ENCODE assay signal across 22 cellular contexts in the genomic region with DNA sequence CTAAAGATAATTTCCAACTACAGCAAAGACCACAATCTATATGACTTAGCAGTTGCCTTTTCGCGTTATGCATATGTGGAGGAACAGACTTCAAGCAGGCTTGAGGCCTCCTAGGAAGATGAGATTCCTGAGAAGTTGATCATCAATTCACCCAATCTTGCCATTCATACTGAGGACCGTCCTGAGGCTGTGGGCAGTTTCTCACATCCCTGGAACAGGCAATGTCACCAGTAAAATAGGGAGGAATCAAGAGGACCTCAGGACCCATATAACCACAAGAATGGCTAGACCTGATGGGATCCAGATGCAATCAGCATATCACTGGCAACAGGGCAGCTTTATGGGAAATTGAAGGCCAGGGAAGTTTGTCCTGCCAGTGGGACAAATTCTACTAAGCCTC. TPM values are rescaled to one million over a fixed set of nuclear protein-coding genes. Genes with fewer than 3 reads are reported as not detected.
A peak's percentile ranks its signal among the peaks of the same experiment; 100 is the strongest.
DNase-seq lines count a peak whose midpoint lies in the region; ATAC-seq and TF ChIP-seq lines count a peak whose summit lies in the region.
"Had no signal": no experiment of that assay in that cellular context is flagged by ENCODE, and none has a peak within 500 bp of the region (broad histone marks: within the 10 kb centered on the region; RNA-seq: fewer than 3 reads in every experiment).

No MANE protein-coding gene starts in this region.

- peak; percentile 14 for DNase-seq in GM03348 (ENCODE audit: low spot score)
- DNase-seq in RPMI7951 (ENCODE audit: low read depth): peak; percentile 74
- DNase-seq in foreskin fibroblast: peak; percentile 48 to 74
- DNase-seq in skeletal muscle cell (ENCODE audit: low read depth): peak; percentile 38
- no peak for DNase-seq in CD1c-positive myeloid dendritic cell (ENCODE audit: extremely low spot score)
- no peak for DNase-seq in NCI-H187 (lab: John Stamatoyannopoulos, UW)
- DNase-seq in stimulated activated naive CD8-positive, alpha-beta T cell treated with anti-CD3 and anti-CD28 coated beads, Interleukin-15, Interleukin-2, amounts not matched to agents 100 U/mL and 50 U/mL, for 24 hours: no peak
- DNase-seq: activated CD4-positive, CD25-positive, alpha-beta regulatory T cell; activated T-cell treated with anti-CD3 and anti-CD28 coated beads, Interleukin-2, amount 50 U/mL, for 4 hours; Calu3; erythroblast; H9; MG63; NCI-H774; pancreas; sigmoid colon; stimulated activated CD4-positive, alpha-beta T cell treated with anti-CD3 and anti-CD28 coated beads, Interleukin-1b, Interleukin-23, amount 100 ng/mL, for 48 hours; stimulated activated naive CD4-positive, alpha-beta T cell; transverse colon had no signal

- ATAC-seq in stimulated activated naive CD8-positive, alpha-beta T cell treated with anti-CD3 and anti-CD28 coated beads, Interleukin-15, Interleukin-2, amounts not matched to agents 100 U/mL and 50 U/mL, for 24 hours: no peak
- ATAC-seq: activated T-cell treated with anti-CD3 and anti-CD28 coated beads, Interleukin-2, amount 50 U/mL, for 4 hours; GM12878 had no signal

- H3K4me3 ChIP-seq in foreskin fibroblast (ENCODE audit: low read depth in 1 of 2, low read length in 2 of 2): no peak overlapping the region
- no peak overlapping the region for H3K4me3 ChIP-seq in skeletal muscle cell (ENCODE audit: low read depth, low read length)
- H3K4me3 ChIP-seq: BLaER1, GM12878, lung, MG63, pancreas, sigmoid colon, transverse colon had no signal

- TF ChIP-seq CTCF in foreskin fibroblast (IDR thresholded peaks at IDR 0.05; ENCODE audit: low read depth, low read length): no peak

RNA-seq across cellular contexts. Expression of a gene that starts 17.3 kb away (rescaled TPM):
- total RNA-seq in RPMI7951 (2014; rRNA removed; shearing (Covaris generic)): 1.1 and 1.2 TPM in 2 replicates

Comparison
In these comparisons a context has a peak if more than half of its experiments do, and no peak if none do; other contexts are left out.
1. DNase-seq: peak in GM03348 (single experiment), RPMI7951 (single experiment), foreskin fibroblast (2 of 2) and skeletal muscle cell (single experiment); none in CD1c-positive myeloid dendritic cell (single experiment), NCI-H187 (0 of 2) and stimulated activated naive CD8-positive, alpha-beta T cell treated with anti-CD3 and anti-CD28 coated beads, Interleukin-15, Interleukin-2, amounts not matched to agents 100 U/mL and 50 U/mL, for 24 hours (single experiment).